ENCODE assay signal across 21 cellular contexts in genomic region chr2:240431276-240431662, GRCh38. TPM values are rescaled to one million over a fixed set of nuclear protein-coding genes. Genes with fewer than 3 reads are reported as not detected.
DNase-seq lines count a peak whose midpoint lies in the region; ATAC-seq and TF ChIP-seq lines count a peak whose summit lies in the region.
"Had no signal": no experiment of that assay in that cellular context is flagged by ENCODE, and none has a peak within 500 bp of the region (broad histone marks: within the 10 kb centered on the region; RNA-seq: fewer than 3 reads in every experiment).

No MANE protein-coding gene starts in this region.

- H3K9me3 ChIP-seq in suprapubic skin: no peaks in the 10 kb centered on the region
- H3K9me3 ChIP-seq: lower lobe of right lung, uterus had no signal

- peak; percentile 10 for DNase-seq in activated T-cell treated with anti-CD3 and anti-CD28 coated beads, Interleukin-2, amount 50 U/mL, for 1 hour
- no peak for DNase-seq in activated T-cell treated with anti-CD3 and anti-CD28 coated beads, Interleukin-2, amount 50 U/mL, for 72 hours
- DNase-seq in activated naive CD4-positive, alpha-beta T cell treated with anti-CD3 and anti-CD28 coated beads, Interleukin-2, amount 50 U/mL, for 72 hours (ENCODE audit: low spot score in 2 of 2): peak; percentile 1 to 48
- DNase-seq in left colon (peak; percentile 0 to 17), suprapubic skin (ENCODE audit: low spot score in 2 of 2) (peak; percentile 50 to 64), progenitor cell of endocrine pancreas (ENCODE audit: low spot score, unreplicated experiment) (no peak), NCI-H2107 treated with DMSO at 0.1 percent for 48 hours (lab: John Stamatoyannopoulos, UW; ENCODE audit: unreplicated experiment) (no peak)
- DNase-seq: activated CD8-positive, alpha-beta T cell treated with anti-CD3 and anti-CD28 coated beads for 36 hours; amygdala; cerebellar nuclear complex; glutamatergic neuron; lower lobe of right lung; NCI-H1417 treated with DMSO at 0.1 percent for 48 hours had no signal

- peaks cover 33% of the 10 kb centered on the region for H3K4me1 Mint-ChIP-seq in activated T-cell treated with anti-CD3 and anti-CD28 coated beads, Interleukin-2, amount 50 U/mL, for 72 hours (ENCODE audit: low read depth)
- peaks cover 12% of the 10 kb centered on the region for H3K4me1 Mint-ChIP-seq in progenitor cell of endocrine pancreas (ENCODE audit: low read depth)

- ATAC-seq in activated T-cell treated with anti-CD3 and anti-CD28 coated beads, Interleukin-2, amount 50 U/mL, for 72 hours (replicated peaks in 1 of 2): no peak
- no peak for ATAC-seq in activated naive CD4-positive, alpha-beta T cell treated with anti-CD3 and anti-CD28 coated beads, Interleukin-2, amount 50 U/mL, for 72 hours
- ATAC-seq in left colon (no peak), GM19351 (IDR thresholded peaks at IDR 0.05; ENCODE audit: unreplicated experiment) (no peak)
- ATAC-seq: activated CD8-positive, alpha-beta T cell treated with anti-CD3 and anti-CD28 coated beads for 36 hours; activated T-helper 17 cell treated with anti-CD3 and anti-CD28 coated beads, Interleukin-2, amount 50 U/mL, for 72 hours; effector memory CD8-positive, alpha-beta T cell; GM23338; lower lobe of right lung had no signal

- TF ChIP-seq EP300 in suprapubic skin (IDR thresholded peaks at IDR 0.05): no peak

- H3K36me3 ChIP-seq in suprapubic skin: no peaks in the 10 kb centered on the region
- H3K36me3 ChIP-seq: BLaER1 treated with 17β-estradiol and CSF1 and Interleukin-3, amounts not matched to agents 10 nM and 100 nM; lower lobe of right lung; uterus had no signal

- WGBS in suprapubic skin: 80% methylated on average over 3 of the region's 3 CpGs

- no peaks in the 10 kb centered on the region for H3K36me3 Mint-ChIP-seq in activated T-cell treated with anti-CD3 and anti-CD28 coated beads, Interleukin-2, amount 50 U/mL, for 72 hours (ENCODE audit: insufficient read depth in 2 of 2)
- H3K36me3 Mint-ChIP-seq in activated naive CD4-positive, alpha-beta T cell treated with anti-CD3 and anti-CD28 coated beads, Interleukin-2, amount 50 U/mL, for 72 hours: no peaks in the 10 kb centered on the region
- no peaks in the 10 kb centered on the region for H3K36me3 Mint-ChIP-seq in progenitor cell of endocrine pancreas (ENCODE audit: insufficient read depth)

- H3K27me3 Mint-ChIP-seq in activated T-cell treated with anti-CD3 and anti-CD28 coated beads, Interleukin-2, amount 50 U/mL, for 72 hours (ENCODE audit: low read depth): peaks cover 25% of the 10 kb centered on the region
- peaks cover 12% of the 10 kb centered on the region for H3K27me3 Mint-ChIP-seq in progenitor cell of endocrine pancreas

- H3K27ac ChIP-seq in suprapubic skin: no peak overlapping the region
- H3K27ac ChIP-seq: BLaER1 treated with 17β-estradiol and CSF1 and Interleukin-3, amounts not matched to agents 10 nM and 100 nM; lower lobe of right lung; uterus; VCaP had no signal

- no peak overlapping the region for H3K4me3 ChIP-seq in suprapubic skin
- H3K4me3 ChIP-seq: BLaER1 treated with 17β-estradiol and CSF1 and Interleukin-3, amounts not matched to agents 10 nM and 100 nM; GM23338; lower lobe of right lung; uterus had no signal

- TF ChIP-seq CTCF in suprapubic skin (IDR thresholded peaks at IDR 0.05) (no peak), progenitor cell of endocrine pancreas (IDR thresholded peaks at IDR 0.05; ENCODE audit: unreplicated experiment) (no peak)

- no peak overlapping the region for H3K27ac Mint-ChIP-seq in activated T-cell treated with anti-CD3 and anti-CD28 coated beads, Interleukin-2, amount 50 U/mL, for 72 hours
- H3K27ac Mint-ChIP-seq in activated naive CD4-positive, alpha-beta T cell treated with anti-CD3 and anti-CD28 coated beads, Interleukin-2, amount 50 U/mL, for 72 hours: no peak overlapping the region
- no peak overlapping the region for H3K27ac Mint-ChIP-seq in progenitor cell of endocrine pancreas
- H3K27ac Mint-ChIP-seq: activated CD8-positive, alpha-beta T cell treated with anti-CD3 and anti-CD28 coated beads for 36 hours; effector memory CD8-positive, alpha-beta T cell; GM23338; T-helper 1 cell treated with Interleukin-12 subunit alpha and Interleukin-12 subunit beta and Interleukin-4 antibody, amounts not matched to agents 30 μg/mL and 1 μg/mL, for 36 hours had no signal

- peaks cover under 1% of the 10 kb centered on the region for H3K27me3 ChIP-seq in suprapubic skin
- H3K27me3 ChIP-seq: uterus had no signal

- TF ChIP-seq POLR2A in suprapubic skin (IDR thresholded peaks at IDR 0.05): no peak

- H3K4me3 Mint-ChIP-seq in activated T-cell treated with anti-CD3 and anti-CD28 coated beads, Interleukin-2, amount 50 U/mL, for 72 hours: no peak overlapping the region
- no peak overlapping the region for H3K4me3 Mint-ChIP-seq in progenitor cell of endocrine pancreas (ENCODE audit: low read depth)
- H3K4me3 Mint-ChIP-seq: activated CD8-positive, alpha-beta T cell treated with anti-CD3 and anti-CD28 coated beads for 36 hours; activated T-helper 17 cell treated with anti-CD3 and anti-CD28 coated beads, Interleukin-2, amount 50 U/mL, for 72 hours; effector memory CD8-positive, alpha-beta T cell; GM23338; T-helper 1 cell treated with Interleukin-12 subunit alpha and Interleukin-12 subunit beta and Interleukin-4 antibody, amounts not matched to agents 30 μg/mL and 1 μg/mL, for 36 hours had no signal

- peaks cover 34% of the 10 kb centered on the region for H3K4me1 ChIP-seq in suprapubic skin
- H3K4me1 ChIP-seq: uterus had no signal

- peaks cover 1 to 5% of the 10 kb centered on the region in 2 donors for H3K9me3 Mint-ChIP-seq in activated T-cell treated with anti-CD3 and anti-CD28 coated beads, Interleukin-2, amount 50 U/mL, for 72 hours
- peaks cover 4 to 7% of the 10 kb centered on the region in 2 donors for H3K9me3 Mint-ChIP-seq in activated naive CD4-positive, alpha-beta T cell treated with anti-CD3 and anti-CD28 coated beads, Interleukin-2, amount 50 U/mL, for 72 hours
- peaks cover 3% of the 10 kb centered on the region for H3K9me3 Mint-ChIP-seq in progenitor cell of endocrine pancreas (ENCODE audit: low read depth)
- H3K9me3 Mint-ChIP-seq: activated CD8-positive, alpha-beta T cell treated with anti-CD3 and anti-CD28 coated beads for 36 hours; activated T-helper 17 cell treated with anti-CD3 and anti-CD28 coated beads, Interleukin-2, amount 50 U/mL, for 72 hours; effector memory CD8-positive, alpha-beta T cell had no signal

- intact Hi-C loops in left colon (cut with DNase I, micrococcal nuclease): no loop called here

RNA-seq across cellular contexts. Expression of gene GPC1, which starts 4.2 kb away (rescaled TPM):
- 1 to 10 TPM; 3.2 to 3.6 TPM for total RNA-seq in activated T-cell treated with anti-CD3 and anti-CD28 coated beads, Interleukin-2, amount 50 U/mL, for 72 hours
- total RNA-seq in activated naive CD4-positive, alpha-beta T cell treated with anti-CD3 and anti-CD28 coated beads, Interleukin-2, amount 50 U/mL, for 72 hours: 1 to 10 TPM; 1.6 to 5.5 TPM
- total RNA-seq in left colon (10 to 100 TPM; 10.4 to 20.0 TPM), suprapubic skin (100 to 1,000 TPM; 130 to 164 (median 145) TPM), progenitor cell of endocrine pancreas (88.5 and 91.4 TPM in 2 replicates)

Comparison
In these comparisons a context has a peak if more than half of its experiments do, and no peak if none do; other contexts are left out.
1. DNase-seq: peak in activated T-cell treated with anti-CD3 and anti-CD28 coated beads, Interleukin-2, amount 50 U/mL, for 1 hour (single experiment), activated naive CD4-positive, alpha-beta T cell treated with anti-CD3 and anti-CD28 coated beads, Interleukin-2, amount 50 U/mL, for 72 hours (2 of 2), left colon (2 of 2) and suprapubic skin (2 of 2); none in activated T-cell treated with anti-CD3 and anti-CD28 coated beads, Interleukin-2, amount 50 U/mL, for 72 hours (0 of 2), progenitor cell of endocrine pancreas (single experiment) and NCI-H2107 treated with DMSO at 0.1 percent for 48 hours (single experiment).